In the genomic region with DNA sequence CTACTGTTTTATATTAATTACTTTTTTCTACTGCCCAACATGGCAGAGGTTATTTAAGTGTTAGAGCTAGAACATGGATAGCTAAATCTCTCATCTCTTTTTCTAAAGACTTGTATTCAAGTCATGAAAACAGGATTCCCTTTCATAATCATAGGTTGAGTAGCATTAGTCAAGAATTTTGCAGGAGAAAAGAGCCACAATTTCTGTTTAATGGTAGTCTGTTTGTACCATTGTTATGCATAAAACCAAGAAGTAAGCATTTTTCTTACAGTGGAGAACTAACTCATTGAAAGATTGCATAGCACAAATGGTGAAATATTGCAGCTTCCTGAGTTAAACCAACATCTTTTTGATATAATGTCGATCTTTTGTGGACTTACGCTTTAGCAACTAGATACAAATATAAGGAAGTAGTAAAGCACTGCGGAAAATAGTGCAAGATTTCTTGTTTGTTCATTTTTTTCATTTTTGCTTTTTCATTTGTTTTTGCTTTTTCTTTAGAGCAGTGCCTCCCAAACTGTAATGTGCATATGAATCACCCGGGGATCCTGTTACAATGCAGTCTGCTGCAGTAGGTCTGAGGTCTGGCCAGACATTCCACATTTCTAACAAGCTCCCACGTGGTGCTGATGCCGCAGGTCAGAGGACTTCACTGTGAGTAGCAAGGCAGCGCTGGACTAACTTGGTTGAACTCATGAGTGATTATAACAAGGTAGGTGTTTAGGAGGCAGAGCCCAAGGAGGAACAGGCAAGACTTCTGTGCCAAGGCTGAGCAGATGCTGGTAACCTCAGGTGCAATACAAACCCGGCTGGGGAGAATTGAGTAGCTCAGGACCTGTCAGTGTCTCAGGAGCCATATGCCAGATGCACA, we compare ENCODE assay signal across 9 cellular contexts.
DNase-seq lines count a peak whose midpoint lies in the region; ATAC-seq, FAIRE-seq and TF ChIP-seq lines count a peak whose summit lies in the region.
"Had no signal": no experiment of that assay in that cellular context is flagged by ENCODE, and none has a peak within 500 bp of the region (broad histone marks: within the 10 kb centered on the region; RNA-seq: fewer than 3 reads in every experiment).

No MANE protein-coding gene starts in this region.

- H3K4me2 ChIP-seq in parathyroid adenoma (ENCODE audit: low read length), result peak overlapping the region; percentile 42

- no peaks in the 10 kb centered on the region for H3K9me3 ChIP-seq in parathyroid adenoma (ENCODE audit: control insufficient read depth, low read length)

- H3K4me3 Mint-ChIP-seq in activated naive CD4-positive, alpha-beta T cell treated with anti-CD3 and anti-CD28 coated beads, Interleukin-2, amount 10 ng/mL, durations not matched to agents 7 days and 5 days, result no peak overlapping the region
- H3K4me3 Mint-ChIP-seq: IgD-negative memory B cell had no signal

- peaks cover 23% of the 10 kb centered on the region for H3K27me3 Mint-ChIP-seq in activated naive CD4-positive, alpha-beta T cell treated with anti-CD3 and anti-CD28 coated beads, Interleukin-2, amount 10 ng/mL, durations not matched to agents 7 days and 5 days
- H3K27me3 Mint-ChIP-seq: IgD-negative memory B cell had no signal

- H3K9me3 Mint-ChIP-seq in activated naive CD4-positive, alpha-beta T cell treated with anti-CD3 and anti-CD28 coated beads, Interleukin-2, amount 10 ng/mL, durations not matched to agents 7 days and 5 days, result no peaks in the 10 kb centered on the region
- H3K9me3 Mint-ChIP-seq: IgD-negative memory B cell had no signal

- TF ChIP-seq CTCF in parathyroid adenoma (IDR thresholded peaks at IDR 0.05), result no peak

- no peaks in the 10 kb centered on the region for H3K36me3 Mint-ChIP-seq in activated naive CD4-positive, alpha-beta T cell treated with anti-CD3 and anti-CD28 coated beads, Interleukin-2, amount 10 ng/mL, durations not matched to agents 7 days and 5 days

- H3K27me3 ChIP-seq in parathyroid adenoma (ENCODE audit: control insufficient read depth, insufficient read depth, low read length), result no peaks in the 10 kb centered on the region

- peak overlapping the region; percentile 5 for H3K4me3 ChIP-seq in parathyroid adenoma (ENCODE audit: low read depth, low read length)

- no peaks in the 10 kb centered on the region for H3K79me2 ChIP-seq in parathyroid adenoma

- DNase-seq in GM19239 (ENCODE audit: insufficient read length, low spot score) (no peak), NOMO-1 treated with dmso at 0.1 percent for 144 hours (lab: John Stamatoyannopoulos, UW; ENCODE audit: unreplicated experiment) (peak; percentile 36), fibroblast of gingiva (ENCODE audit: low read depth) (peak; percentile 83), cortex of kidney (lab: John Stamatoyannopoulos, UW) (no peak), HUDEP-2 (lab: John Stamatoyannopoulos, UW; ENCODE audit: unreplicated experiment in 76 of 76) (no peak)
- no peak for DNase-seq in activated naive CD4-positive, alpha-beta T cell treated with anti-CD3 and anti-CD28 coated beads, Interleukin-2, amount 10 ng/mL, durations not matched to agents 7 days and 5 days

- CTCF ChIA-PET in activated naive CD4-positive, alpha-beta T cell treated with anti-CD3 and anti-CD28 coated beads, Interleukin-2, amount 10 ng/mL, durations not matched to agents 7 days and 5 days (lab: Charles Lee), result interaction anchor here (0.7 to 0.9 kb wide), 3 partner anchors 14 to 292 kb away, joined by 3 read pairs; no protein-coding TSS in a partner anchor

- no peak for ATAC-seq in HG02678 (IDR thresholded peaks at IDR 0.05; ENCODE audit: unreplicated experiment)

- H3K36me3 ChIP-seq in parathyroid adenoma (ENCODE audit: control insufficient read depth, insufficient read depth, low read length), result no peaks in the 10 kb centered on the region

- no peak overlapping the region for H3K27ac Mint-ChIP-seq in activated naive CD4-positive, alpha-beta T cell treated with anti-CD3 and anti-CD28 coated beads, Interleukin-2, amount 10 ng/mL, durations not matched to agents 7 days and 5 days

- H3K9ac ChIP-seq in parathyroid adenoma, result no peak overlapping the region

- peaks cover 36% of the 10 kb centered on the region for H3K4me1 Mint-ChIP-seq in activated naive CD4-positive, alpha-beta T cell treated with anti-CD3 and anti-CD28 coated beads, Interleukin-2, amount 10 ng/mL, durations not matched to agents 7 days and 5 days

- H3K27ac ChIP-seq in parathyroid adenoma, result no peak overlapping the region

- no peak overlapping the region for H2AFZ ChIP-seq in parathyroid adenoma

- peak; percentile 31 for FAIRE-seq in GM19239 (lab: Jason Lieb, UNC)

- H3K4me1 ChIP-seq in parathyroid adenoma, result no peaks in the 10 kb centered on the region

Comparison
In these comparisons a context has a peak if more than half of its experiments do, and no peak if none do; other contexts are left out.
1. DNase-seq: peak in NOMO-1 treated with dmso at 0.1 percent for 144 hours (single experiment) and fibroblast of gingiva (single experiment); none in GM19239 (single experiment), cortex of kidney (single experiment), HUDEP-2 (0 of 76) and activated naive CD4-positive, alpha-beta T cell treated with anti-CD3 and anti-CD28 coated beads, Interleukin-2, amount 10 ng/mL, durations not matched to agents 7 days and 5 days (single experiment).